1 cellular context compared by ENCODE assay signal in the genomic region with DNA sequence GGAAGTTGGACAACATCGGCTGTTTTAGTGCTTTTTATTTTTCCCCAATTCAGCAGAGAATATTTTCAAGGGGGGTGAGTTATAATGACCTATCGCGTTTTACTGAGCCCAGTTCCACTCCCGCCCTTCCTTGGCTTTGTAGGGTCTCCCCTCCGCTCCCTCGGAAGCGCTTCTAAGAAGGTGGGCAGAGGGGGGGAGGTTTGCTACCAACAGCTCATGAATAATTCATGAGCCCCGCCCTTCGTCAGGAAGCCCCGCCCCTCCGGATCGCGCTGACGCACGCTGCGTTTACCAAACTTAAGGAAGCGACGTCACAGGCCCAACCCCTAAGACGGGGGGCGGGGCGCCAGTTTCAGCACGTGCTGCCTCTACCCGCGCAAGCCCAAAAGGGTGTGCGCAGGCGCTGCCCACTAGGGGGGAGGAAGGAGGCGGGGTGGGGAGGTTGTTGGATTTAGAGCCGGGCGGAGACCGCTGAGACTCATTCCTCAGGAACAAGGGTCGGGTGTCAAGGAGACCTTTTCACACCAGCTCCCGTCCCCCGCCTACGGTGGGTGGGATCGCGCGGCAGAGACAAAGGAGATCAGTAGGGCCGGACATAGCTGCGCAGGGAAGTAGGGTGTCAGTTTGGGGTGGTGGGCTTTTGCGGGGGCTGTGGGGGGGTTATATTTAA.
A peak's percentile ranks its signal among the peaks of the same experiment; 100 is the strongest.
TF ChIP-seq lines count a peak whose summit lies in the region.

No MANE protein-coding gene starts in this region.

TF ChIP-seq in K562, 482 proteins besides CTCF, POLR2A, EP300 and RAD21 (continued from another document):
- TF ChIP-seq, protein P1, sequence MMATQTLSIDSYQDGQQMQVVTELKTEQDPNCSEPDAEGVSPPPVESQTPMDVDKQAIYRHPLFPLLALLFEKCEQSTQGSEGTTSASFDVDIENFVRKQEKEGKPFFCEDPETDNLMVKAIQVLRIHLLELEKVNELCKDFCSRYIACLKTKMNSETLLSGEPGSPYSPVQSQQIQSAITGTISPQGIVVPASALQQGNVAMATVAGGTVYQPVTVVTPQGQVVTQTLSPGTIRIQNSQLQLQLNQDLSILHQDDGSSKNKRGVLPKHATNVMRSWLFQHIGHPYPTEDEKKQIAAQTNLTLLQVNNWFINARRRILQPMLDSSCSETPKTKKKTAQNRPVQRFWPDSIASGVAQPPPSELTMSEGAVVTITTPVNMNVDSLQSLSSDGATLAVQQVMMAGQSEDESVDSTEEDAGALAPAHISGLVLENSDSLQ (IDR thresholded peaks at IDR 0.05) = peak; percentile 46; the same call in 1 of the 2 replicates
- TF ChIP-seq ZC3H8 (IDR thresholded peaks at IDR 0.05) = 0 out of 2 replicates have a peak, but pooled peaks have one; percentile 48
- peak; percentile 16; the same call in 1 of the 2 replicates for TF ChIP-seq SMARCA5 (IDR thresholded peaks at IDR 0.05)
- no peak for TF ChIP-seq KAT2B (IDR thresholded peaks at IDR 0.05; ENCODE audit: low read depth, low read length)
- no peak for TF ChIP-seq ZNF133 (CRISPR knock-in tag; IDR thresholded peaks at IDR 0.05)
- TF ChIP-seq TFAM (CRISPR knock-in tag; conservative IDR thresholded peaks at IDR 0.05) = no peak
- peak; percentile 87 for TF ChIP-seq EGR1 (conservative IDR thresholded peaks at IDR 0.05)
- TF ChIP-seq NCOA1 (IDR thresholded peaks at IDR 0.05; ENCODE audit: low read depth) = peak; percentile 45; the same call in 1 of the 2 replicates
- TF ChIP-seq ZNF551 (CRISPR knock-in tag; IDR thresholded peaks at IDR 0.05) = peak; percentile 63; the same call in 1 of the 2 replicates
- 0 out of 2 replicates have a peak, but pooled peaks have one; percentile 4 for TF ChIP-seq ZNF384 (IDR thresholded peaks at IDR 0.05; ENCODE audit: low read depth, low read length)
- TF ChIP-seq, protein P2, sequence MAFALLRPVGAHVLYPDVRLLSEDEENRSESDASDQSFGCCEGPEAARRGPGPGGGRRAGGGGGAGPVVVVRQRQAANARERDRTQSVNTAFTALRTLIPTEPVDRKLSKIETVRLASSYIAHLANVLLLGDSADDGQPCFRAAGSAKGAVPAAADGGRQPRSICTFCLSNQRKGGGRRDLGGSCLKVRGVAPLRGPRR (CRISPR knock-in tag; IDR thresholded peaks at IDR 0.05) = no peak
- peak; percentile 89; the same call in 1 of the 2 replicates for TF ChIP-seq ZNF589 (CRISPR knock-in tag; IDR thresholded peaks at IDR 0.05; ENCODE audit: low read depth)
- TF ChIP-seq, protein P3, sequence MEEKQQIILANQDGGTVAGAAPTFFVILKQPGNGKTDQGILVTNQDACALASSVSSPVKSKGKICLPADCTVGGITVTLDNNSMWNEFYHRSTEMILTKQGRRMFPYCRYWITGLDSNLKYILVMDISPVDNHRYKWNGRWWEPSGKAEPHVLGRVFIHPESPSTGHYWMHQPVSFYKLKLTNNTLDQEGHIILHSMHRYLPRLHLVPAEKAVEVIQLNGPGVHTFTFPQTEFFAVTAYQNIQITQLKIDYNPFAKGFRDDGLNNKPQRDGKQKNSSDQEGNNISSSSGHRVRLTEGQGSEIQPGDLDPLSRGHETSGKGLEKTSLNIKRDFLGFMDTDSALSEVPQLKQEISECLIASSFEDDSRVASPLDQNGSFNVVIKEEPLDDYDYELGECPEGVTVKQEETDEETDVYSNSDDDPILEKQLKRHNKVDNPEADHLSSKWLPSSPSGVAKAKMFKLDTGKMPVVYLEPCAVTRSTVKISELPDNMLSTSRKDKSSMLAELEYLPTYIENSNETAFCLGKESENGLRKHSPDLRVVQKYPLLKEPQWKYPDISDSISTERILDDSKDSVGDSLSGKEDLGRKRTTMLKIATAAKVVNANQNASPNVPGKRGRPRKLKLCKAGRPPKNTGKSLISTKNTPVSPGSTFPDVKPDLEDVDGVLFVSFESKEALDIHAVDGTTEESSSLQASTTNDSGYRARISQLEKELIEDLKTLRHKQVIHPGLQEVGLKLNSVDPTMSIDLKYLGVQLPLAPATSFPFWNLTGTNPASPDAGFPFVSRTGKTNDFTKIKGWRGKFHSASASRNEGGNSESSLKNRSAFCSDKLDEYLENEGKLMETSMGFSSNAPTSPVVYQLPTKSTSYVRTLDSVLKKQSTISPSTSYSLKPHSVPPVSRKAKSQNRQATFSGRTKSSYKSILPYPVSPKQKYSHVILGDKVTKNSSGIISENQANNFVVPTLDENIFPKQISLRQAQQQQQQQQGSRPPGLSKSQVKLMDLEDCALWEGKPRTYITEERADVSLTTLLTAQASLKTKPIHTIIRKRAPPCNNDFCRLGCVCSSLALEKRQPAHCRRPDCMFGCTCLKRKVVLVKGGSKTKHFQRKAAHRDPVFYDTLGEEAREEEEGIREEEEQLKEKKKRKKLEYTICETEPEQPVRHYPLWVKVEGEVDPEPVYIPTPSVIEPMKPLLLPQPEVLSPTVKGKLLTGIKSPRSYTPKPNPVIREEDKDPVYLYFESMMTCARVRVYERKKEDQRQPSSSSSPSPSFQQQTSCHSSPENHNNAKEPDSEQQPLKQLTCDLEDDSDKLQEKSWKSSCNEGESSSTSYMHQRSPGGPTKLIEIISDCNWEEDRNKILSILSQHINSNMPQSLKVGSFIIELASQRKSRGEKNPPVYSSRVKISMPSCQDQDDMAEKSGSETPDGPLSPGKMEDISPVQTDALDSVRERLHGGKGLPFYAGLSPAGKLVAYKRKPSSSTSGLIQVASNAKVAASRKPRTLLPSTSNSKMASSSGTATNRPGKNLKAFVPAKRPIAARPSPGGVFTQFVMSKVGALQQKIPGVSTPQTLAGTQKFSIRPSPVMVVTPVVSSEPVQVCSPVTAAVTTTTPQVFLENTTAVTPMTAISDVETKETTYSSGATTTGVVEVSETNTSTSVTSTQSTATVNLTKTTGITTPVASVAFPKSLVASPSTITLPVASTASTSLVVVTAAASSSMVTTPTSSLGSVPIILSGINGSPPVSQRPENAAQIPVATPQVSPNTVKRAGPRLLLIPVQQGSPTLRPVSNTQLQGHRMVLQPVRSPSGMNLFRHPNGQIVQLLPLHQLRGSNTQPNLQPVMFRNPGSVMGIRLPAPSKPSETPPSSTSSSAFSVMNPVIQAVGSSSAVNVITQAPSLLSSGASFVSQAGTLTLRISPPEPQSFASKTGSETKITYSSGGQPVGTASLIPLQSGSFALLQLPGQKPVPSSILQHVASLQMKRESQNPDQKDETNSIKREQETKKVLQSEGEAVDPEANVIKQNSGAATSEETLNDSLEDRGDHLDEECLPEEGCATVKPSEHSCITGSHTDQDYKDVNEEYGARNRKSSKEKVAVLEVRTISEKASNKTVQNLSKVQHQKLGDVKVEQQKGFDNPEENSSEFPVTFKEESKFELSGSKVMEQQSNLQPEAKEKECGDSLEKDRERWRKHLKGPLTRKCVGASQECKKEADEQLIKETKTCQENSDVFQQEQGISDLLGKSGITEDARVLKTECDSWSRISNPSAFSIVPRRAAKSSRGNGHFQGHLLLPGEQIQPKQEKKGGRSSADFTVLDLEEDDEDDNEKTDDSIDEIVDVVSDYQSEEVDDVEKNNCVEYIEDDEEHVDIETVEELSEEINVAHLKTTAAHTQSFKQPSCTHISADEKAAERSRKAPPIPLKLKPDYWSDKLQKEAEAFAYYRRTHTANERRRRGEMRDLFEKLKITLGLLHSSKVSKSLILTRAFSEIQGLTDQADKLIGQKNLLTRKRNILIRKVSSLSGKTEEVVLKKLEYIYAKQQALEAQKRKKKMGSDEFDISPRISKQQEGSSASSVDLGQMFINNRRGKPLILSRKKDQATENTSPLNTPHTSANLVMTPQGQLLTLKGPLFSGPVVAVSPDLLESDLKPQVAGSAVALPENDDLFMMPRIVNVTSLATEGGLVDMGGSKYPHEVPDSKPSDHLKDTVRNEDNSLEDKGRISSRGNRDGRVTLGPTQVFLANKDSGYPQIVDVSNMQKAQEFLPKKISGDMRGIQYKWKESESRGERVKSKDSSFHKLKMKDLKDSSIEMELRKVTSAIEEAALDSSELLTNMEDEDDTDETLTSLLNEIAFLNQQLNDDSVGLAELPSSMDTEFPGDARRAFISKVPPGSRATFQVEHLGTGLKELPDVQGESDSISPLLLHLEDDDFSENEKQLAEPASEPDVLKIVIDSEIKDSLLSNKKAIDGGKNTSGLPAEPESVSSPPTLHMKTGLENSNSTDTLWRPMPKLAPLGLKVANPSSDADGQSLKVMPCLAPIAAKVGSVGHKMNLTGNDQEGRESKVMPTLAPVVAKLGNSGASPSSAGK (IDR thresholded peaks at IDR 0.05) = peak; percentile 90
- TF ChIP-seq LCOR (CRISPR knock-in tag; IDR thresholded peaks at IDR 0.05) = peak; percentile 97
- peak in 1 of 2 experiments; percentile 43; a peak in 2 of 4 replicates for TF ChIP-seq SRF (CRISPR knock-in tag; IDR thresholded peaks at IDR 0.05)
- TF ChIP-seq MAFG (tag; conservative IDR thresholded peaks at IDR 0.05) = peak; percentile 66
- peak; percentile 21; the same call in 1 of the 2 replicates for TF ChIP-seq SMARCE1 (IDR thresholded peaks at IDR 0.05)
- TF ChIP-seq GTF2F1 (IDR thresholded peaks at IDR 0.05; ENCODE audit: low read depth, low read length) = peak; percentile 63
- peak; percentile 74; the same call in 1 of the 2 replicates for TF ChIP-seq TAF15 (IDR thresholded peaks at IDR 0.05; ENCODE audit: low read depth, low read length)
- peak; percentile 78 for TF ChIP-seq MEIS2 (IDR thresholded peaks at IDR 0.05; ENCODE audit: partially characterized antibody)
- TF ChIP-seq, protein P4, sequence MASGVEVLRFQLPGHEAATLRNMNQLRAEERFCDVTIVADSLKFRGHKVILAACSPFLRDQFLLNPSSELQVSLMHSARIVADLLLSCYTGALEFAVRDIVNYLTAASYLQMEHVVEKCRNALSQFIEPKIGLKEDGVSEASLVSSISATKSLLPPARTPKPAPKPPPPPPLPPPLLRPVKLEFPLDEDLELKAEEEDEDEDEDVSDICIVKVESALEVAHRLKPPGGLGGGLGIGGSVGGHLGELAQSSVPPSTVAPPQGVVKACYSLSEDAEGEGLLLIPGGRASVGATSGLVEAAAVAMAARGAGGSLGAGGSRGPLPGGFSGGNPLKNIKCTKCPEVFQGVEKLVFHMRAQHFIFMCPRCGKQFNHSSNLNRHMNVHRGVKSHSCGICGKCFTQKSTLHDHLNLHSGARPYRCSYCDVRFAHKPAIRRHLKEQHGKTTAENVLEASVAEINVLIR (CRISPR knock-in tag; IDR thresholded peaks at IDR 0.05) = peak; percentile 77
- peak; percentile 13 to 57; a peak in 2 of 4 replicates for TF ChIP-seq TBL1XR1 (IDR thresholded peaks at IDR 0.05; ENCODE audit: low read length in 2 of 2)
- TF ChIP-seq KLF16 (IDR thresholded peaks at IDR 0.05) = 0 out of 2 replicates have a peak, but pooled peaks have one; percentile 4
- TF ChIP-seq CREM (IDR thresholded peaks at IDR 0.05; ENCODE audit: low read depth) = peak; percentile 95
- TF ChIP-seq, protein P5, sequence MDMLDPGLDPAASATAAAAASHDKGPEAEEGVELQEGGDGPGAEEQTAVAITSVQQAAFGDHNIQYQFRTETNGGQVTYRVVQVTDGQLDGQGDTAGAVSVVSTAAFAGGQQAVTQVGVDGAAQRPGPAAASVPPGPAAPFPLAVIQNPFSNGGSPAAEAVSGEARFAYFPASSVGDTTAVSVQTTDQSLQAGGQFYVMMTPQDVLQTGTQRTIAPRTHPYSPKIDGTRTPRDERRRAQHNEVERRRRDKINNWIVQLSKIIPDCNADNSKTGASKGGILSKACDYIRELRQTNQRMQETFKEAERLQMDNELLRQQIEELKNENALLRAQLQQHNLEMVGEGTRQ (CRISPR knock-in tag; IDR thresholded peaks at IDR 0.05) = peak; percentile 94
- peak; percentile 81 for TF ChIP-seq POLR2AphosphoS5 (IDR thresholded peaks at IDR 0.05; ENCODE audit: control insufficient read depth, insufficient read depth, low read depth, low read length)
